Comparison of ENCODE assay signal across 1 cellular context in genomic region chr17:38749222-38750043, GRCh38.
TF ChIP-seq lines count a peak whose summit lies in the region.

No MANE protein-coding gene starts in this region.

TF ChIP-seq in HepG2, 621 proteins besides CTCF, POLR2A, EP300 and RAD21 (continued from another document and continues in another):
- TF ChIP-seq KIAA2018 (CRISPR knock-in tag; IDR thresholded peaks at IDR 0.05; ENCODE audit: borderline replicate concordance) (no peak; the same call in 1 of the 2 replicates), SRSF4 (IDR thresholded peaks at IDR 0.05; ENCODE audit: low read depth, low read length, poor library complexity, severe bottlenecking) (no peak), ZNF761 (CRISPR knock-in tag; conservative IDR thresholded peaks at IDR 0.05) (peak; percentile 82), ZNF232 (CRISPR knock-in tag; IDR thresholded peaks at IDR 0.05; ENCODE audit: borderline replicate concordance) (peak; percentile 92), ZNF768 (CRISPR knock-in tag; IDR thresholded peaks at IDR 0.05) (no peak; the same call in 1 of the 2 replicates), ZNF713 (CRISPR knock-in tag; IDR thresholded peaks at IDR 0.05) (no peak), ZNF18 (CRISPR knock-in tag; IDR thresholded peaks at IDR 0.05; ENCODE audit: insufficient replicate concordance) (peak; percentile 71), ZNF12 (CRISPR knock-in tag; IDR thresholded peaks at IDR 0.05) (0 out of 2 replicates have a peak, but pooled peaks have one; percentile 24), TCF7 (IDR thresholded peaks at IDR 0.05; ENCODE audit: low read depth) (no peak; the same call in 1 of the 2 replicates), UBTF (CRISPR knock-in tag; IDR thresholded peaks at IDR 0.05) (peak; percentile 97), ZNF740 (CRISPR knock-in tag; IDR thresholded peaks at IDR 0.05) (peak; percentile 61), ETV5 (CRISPR knock-in tag; IDR thresholded peaks at IDR 0.05; ENCODE audit: borderline replicate concordance) (peak; percentile 97), JUN (CRISPR knock-in tag; IDR thresholded peaks at IDR 0.05) (no peak), PREB (CRISPR knock-in tag; IDR thresholded peaks at IDR 0.05) (no peak), CBFB (CRISPR knock-in tag; IDR thresholded peaks at IDR 0.05) (no peak), ZBTB4 (CRISPR knock-in tag; IDR thresholded peaks at IDR 0.05; ENCODE audit: borderline replicate concordance) (peak; percentile 77), ZBED4 (CRISPR knock-in tag; IDR thresholded peaks at IDR 0.05; ENCODE audit: borderline replicate concordance) (no peak), SAFB2 (CRISPR knock-in tag; IDR thresholded peaks at IDR 0.05; ENCODE audit: borderline replicate concordance, low read depth) (peak; percentile 24), SP140L (CRISPR knock-in tag; IDR thresholded peaks at IDR 0.05; ENCODE audit: borderline replicate concordance) (0 out of 2 replicates have a peak, but pooled peaks have one; percentile 11), MEIS1 (CRISPR knock-in tag; IDR thresholded peaks at IDR 0.05; ENCODE audit: borderline replicate concordance) (peak; percentile 70), ZNF234 (CRISPR knock-in tag; conservative IDR thresholded peaks at IDR 0.05) (no peak), FUBP1 (CRISPR knock-in tag; IDR thresholded peaks at IDR 0.05; ENCODE audit: borderline replicate concordance) (0 out of 2 replicates have a peak, but pooled peaks have one; percentile 34), ELK4 (CRISPR knock-in tag; IDR thresholded peaks at IDR 0.05; ENCODE audit: borderline replicate concordance) (peak; percentile 88; the same call in 1 of the 2 replicates)
